Comparison of ENCODE assay signal across 23 cellular contexts in genomic region chr1:119736649-119737039, GRCh38. TPM values are rescaled to one million over a fixed set of nuclear protein-coding genes. Genes with fewer than 3 reads are reported as not detected.
A peak's percentile ranks its signal among the peaks of the same experiment; 100 is the strongest.
DNase-seq lines count a peak whose midpoint lies in the region; ATAC-seq, FAIRE-seq and TF ChIP-seq lines count a peak whose summit lies in the region.
"Had no signal": no experiment of that assay in that cellular context is flagged by ENCODE, and none has a peak within 500 bp of the region (broad histone marks: within the 10 kb centered on the region; RNA-seq: fewer than 3 reads in every experiment).

No MANE protein-coding gene starts in this region.

- no peaks in the 10 kb centered on the region for H3K9me3 ChIP-seq in SJCRH30 (replicated peaks)
- H3K9me3 ChIP-seq in K562 (replicated peaks; ENCODE audit: control insufficient read depth, insufficient read depth, low read depth, low read length): 0 out of 2 replicates have a peak, but pooled peaks cover 6% of the 10 kb centered on the region
- H3K9me3 ChIP-seq in stomach: no peaks in the 10 kb centered on the region
- no peaks in the 10 kb centered on the region for H3K9me3 ChIP-seq in small intestine (ENCODE audit: control insufficient read depth, low read depth)
- H3K9me3 ChIP-seq in esophagus muscularis mucosa: no peaks in the 10 kb centered on the region
- H3K9me3 ChIP-seq: Caco-2 had no signal

- no peak for TF ChIP-seq EP300 in K562 (IDR thresholded peaks at IDR 0.05; ENCODE audit: low read length)
- no peak for TF ChIP-seq EP300 in stomach (IDR thresholded peaks at IDR 0.05)
- no peak for TF ChIP-seq EP300 in esophagus muscularis mucosa (IDR thresholded peaks at IDR 0.05)

- 76% methylated on average over 2 of the region's 2 CpGs for WGBS in K562 (ENCODE audit: insufficient coverage, low coverage, missing lambda C conversion rate)
- WGBS in stomach, 5 donors: 89 to 99% (median 95%) methylated on average over 2 of the region's 2 CpGs
- WGBS in small intestine, 3 donors: 94 to 100% (median 98%) methylated on average over 2 of the region's 2 CpGs
- WGBS in esophagus muscularis mucosa: 95% methylated on average over 2 of the region's 2 CpGs

- H3K9ac ChIP-seq in K562 (ENCODE audit: insufficient read depth in 1 of 2, low read depth in 2 of 2, low read length in 2 of 2): no peak overlapping the region
- H3K9ac ChIP-seq: KMS-11 had no signal

- peaks cover 52% of the 10 kb centered on the region for H4K20me1 ChIP-seq in K562 (replicated peaks; ENCODE audit: control insufficient read depth, insufficient read depth, low read length)

- H3K9me1 ChIP-seq in K562 (ENCODE audit: control insufficient read depth, insufficient read depth, low read length): peaks cover 9% of the 10 kb centered on the region

- peak overlapping the region; percentile 56 for H3K27ac ChIP-seq in SJCRH30
- no peak overlapping the region for H3K27ac ChIP-seq in K562 (ENCODE audit: extremely low read depth, low read depth, low read length)
- H3K27ac ChIP-seq in layer of hippocampus (ENCODE audit: low read depth, low read length): peak overlapping the region; percentile 93
- H3K27ac ChIP-seq in stomach: peak overlapping the region; percentile 40 to 76 (median 52)
- H3K27ac ChIP-seq in small intestine (ENCODE audit: low read depth in 1 of 2, low read length in 1 of 2): no peak overlapping the region
- no peak overlapping the region for H3K27ac ChIP-seq in esophagus muscularis mucosa (replicated peaks in 1 of 4)
- H3K27ac ChIP-seq: KMS-11 had no signal

- DNase-seq in SJCRH30 (no peak), K562 (ENCODE audit: extremely low read depth in 1 of 4, low spot score in 3 of 4) (no peak), stomach (no peak), small intestine (no peak), NCI-H146 (lab: John Stamatoyannopoulos, UW) (no peak), esophagus muscularis mucosa (ENCODE audit: extremely low spot score) (no peak), epidermal melanocyte (ENCODE audit: insufficient read length, low spot score) (no peak)
- DNase-seq: Caco-2; CD4-positive, CD25-positive, alpha-beta regulatory T cell; DMS153; GDM1; H7; HFFc6; MV-4-11; NCI-H187 treated with DMSO at 0.1 percent for 48 hours; NCI-H2227 treated with DMSO at 0.1 percent for 48 hours; NCI-H524; NCI-H82; SHP77 had no signal

- no peak overlapping the region; the same call in 1 of the 2 replicates for H3K4me2 ChIP-seq in K562 (ENCODE audit: insufficient read depth, low read length)
- H3K4me2 ChIP-seq: KMS-11 had no signal

- no peak for TF ChIP-seq RAD21 in K562 (CRISPR knock-in tag; conservative IDR thresholded peaks at IDR 0.05 in 1 of 2, IDR thresholded peaks at IDR 0.05 in 1 of 2)

- intact Hi-C loops in K562 (cut with micrococcal nuclease): loop anchor here (2.0 kb wide), 1 partner anchor 24 kb away; no protein-coding TSS in a partner anchor
- intact Hi-C loops in stomach (cut with DNase I; ENCODE audit: low total_unique reads): no loop called here
- intact Hi-C loops in esophagus muscularis mucosa (cut with DNase I): no loop called here

- TF ChIP-seq POLR2A in K562 (conservative IDR thresholded peaks at IDR 0.05) (no peak), stomach (IDR thresholded peaks at IDR 0.05) (no peak), esophagus muscularis mucosa (IDR thresholded peaks at IDR 0.05; ENCODE audit: low read depth) (no peak)

- ATAC-seq in K562: peak; percentile 1; the same call in 1 of the 3 replicates

- POLR2A ChIA-PET in K562 (lab: Yijun Ruan, JAX): interaction anchor here (0.6 to 2.1 kb wide), 3 partner anchors 8 to 90 kb away, joined by 3 to 11 read pairs (median 10); no protein-coding TSS in a partner anchor

- no peaks in the 10 kb centered on the region for H3K79me2 ChIP-seq in K562 (ENCODE audit: control insufficient read depth, insufficient read depth, low read length)

- CTCF ChIA-PET in K562 (lab: Yijun Ruan, JAX; ENCODE audit: low intra/inter-chr PET ratio): no interaction called here

- in situ Hi-C loops in K562 (cut with MboI): no loop called here

- H3K36me3 ChIP-seq in SJCRH30 (peaks cover 38% of the 10 kb centered on the region), K562 (ENCODE audit: control insufficient read depth, insufficient read depth, low read length) (peaks cover 11% of the 10 kb centered on the region; the same call in 1 of the 3 replicates), stomach (peaks cover 0 to 63% (median 35%) of the 10 kb centered on the region in 4 donors), small intestine (ENCODE audit: control insufficient read depth in 2 of 2, insufficient read depth in 2 of 2, low read length in 2 of 2) (no peaks in the 10 kb centered on the region), esophagus muscularis mucosa (peaks cover 0 to 38% (median 19%) of the 10 kb centered on the region in 4 donors)

- no TSS peak for BruUV-seq in K562 (replicated peaks; lab: Mats Ljungman, UMichigan)

- TF ChIP-seq CTCF in K562 (IDR thresholded peaks at IDR 0.05 in 2 of 3, conservative IDR thresholded peaks at IDR 0.05 in 1 of 3; ENCODE audit: insufficient read depth in 2 of 3, low read depth in 1 of 3, low read length in 3 of 3): no peak
- no peak for TF ChIP-seq CTCF in stomach (IDR thresholded peaks at IDR 0.05)
- no peak for TF ChIP-seq CTCF in esophagus muscularis mucosa (IDR thresholded peaks at IDR 0.05)

- no peak for FAIRE-seq in K562 (lab: Jason Lieb, UNC)
- FAIRE-seq in small intestine (lab: Jason Lieb, UNC): no peak

- H3K4me3 ChIP-seq in SJCRH30 (no peak overlapping the region), K562 (no peak overlapping the region), stomach (no peak overlapping the region), small intestine (ENCODE audit: low read depth in 1 of 2, low read length in 2 of 2) (no peak overlapping the region), esophagus muscularis mucosa (no peak overlapping the region)

- H3K27me3 ChIP-seq in SJCRH30 (no peaks in the 10 kb centered on the region), K562 (ENCODE audit: control insufficient read depth in 2 of 2, insufficient read depth in 2 of 2, low read length in 2 of 2) (no peaks in the 10 kb centered on the region; a peak in 1 of 5 replicates), layer of hippocampus (ENCODE audit: control insufficient read depth, insufficient read depth, low read length) (no peaks in the 10 kb centered on the region), stomach (no peaks in the 10 kb centered on the region), small intestine (ENCODE audit: control insufficient read depth in 2 of 2, insufficient read depth in 2 of 2, low read length in 2 of 2) (no peaks in the 10 kb centered on the region), esophagus muscularis mucosa (no peaks in the 10 kb centered on the region)

- H3K4me1 ChIP-seq in SJCRH30 (peaks cover 12% of the 10 kb centered on the region), K562 (replicated peaks in 1 of 2; ENCODE audit: control insufficient read depth in 2 of 2, insufficient read depth in 2 of 2, low read length in 2 of 2) (peaks cover 11 to 14% of the 10 kb centered on the region in 2 experiments), stomach (peaks cover 17 to 34% (median 29%) of the 10 kb centered on the region in 4 donors), small intestine (ENCODE audit: control insufficient read depth in 2 of 2, insufficient read depth in 1 of 2, low read depth in 1 of 2, low read length in 1 of 2) (no peaks in the 10 kb centered on the region), esophagus muscularis mucosa (peaks cover 1 to 14% (median 9%) of the 10 kb centered on the region in 4 donors)
- H3K4me1 ChIP-seq: Caco-2 had no signal

- no peak overlapping the region for H2AFZ ChIP-seq in K562 (ENCODE audit: low read depth, low read length)

RNA-seq across cellular contexts. Expression of gene PHGDH, which starts 24.9 kb away (rescaled TPM):
- 148 and 160 TPM in 2 replicates for total RNA-seq in SJCRH30 (2014; rRNA removed; shearing (Covaris generic))
- total RNA-seq in K562 (2011; cell fraction: chromatin; rRNA removed; ENCODE audit: low replicate concordance): 36.0 and 39.7 TPM in 2 replicates
- 29.1 and 29.2 TPM in 2 replicates for total RNA-seq in K562 (2011; cell fraction: nucleolus; rRNA removed)
- 31.7 TPM in 2 replicates for total RNA-seq in K562 (2011; cell fraction: nucleoplasm; rRNA removed)
- total RNA-seq in K562 (2014; rRNA removed) (59.3 and 65.5 TPM in 2 replicates), K562 (2014; rRNA removed; fragmentation: Illumina TruSeq; extraction: Trizol) (36.2 and 36.8 TPM in 2 replicates), K562 (2015; rRNA removed; fragmentation: Illumina TruSeq; extraction: Trizol) (12.1 and 12.9 TPM in 2 replicates), K562 (2021) (61.6 and 78.8 TPM in 2 replicates), stomach (10 to 100 TPM in 4 of 5 donors, 1 to 10 TPM in 1; 2.3 to 33.0 (median 21.3) TPM), esophagus muscularis mucosa (10 to 100 TPM; 20.3 to 42.7 (median 21.9) TPM)
- polyA plus RNA-seq in K562 (2011; rRNA removed) (6.7 and 25.1 TPM in 2 replicates), K562 (2014; fragmentation: Illumina TruSeq; extraction: Trizol) (57.9 and 63.6 TPM in 2 replicates), K562 (2014; fragmentation: Nextera tagmentation; extraction: Ambion mirVana) (10 to 100 TPM in 1 of 2 experiments, 1 to 10 TPM in 1; 8.6 to 14.7 TPM), K562 (2014; rRNA removed) (71.5 and 84.2 TPM in 2 replicates), stomach (10 to 100 TPM; 27.8 to 45.8 (median 29.5) TPM), small intestine (10 to 100 TPM in 1 of 3 donors, 1 to 10 TPM in 2; 1.3 to 73.5 (median 4.9) TPM)
- polyA plus RNA-seq in K562 (2011; cell fraction: cytosol; rRNA removed): 7.6 and 14.9 TPM in 2 replicates
- polyA plus RNA-seq in K562 (2011; cell fraction: nucleus; rRNA removed): 12.3 and 25.6 TPM in 2 replicates
- polyA plus RNA-seq in K562 (2012): 40.8 and 809 TPM in 2 replicates
- polyA minus RNA-seq in K562 (2011; rRNA and poly(A)+ RNA removed): 11.2 and 33.6 TPM in 2 replicates
- polyA minus RNA-seq in K562 (2011; cell fraction: cytosol; rRNA and poly(A)+ RNA removed): 5.7 and 28.2 TPM in 2 replicates
- 7.8 and 23.7 TPM in 2 replicates for polyA minus RNA-seq in K562 (2011; cell fraction: nucleus; rRNA and poly(A)+ RNA removed)

RNA-seq across cellular contexts. Expression of gene HMGCS2, which starts 32.1 kb away (rescaled TPM):
- not detected in 2 replicates for total RNA-seq in SJCRH30 (2014; rRNA removed; shearing (Covaris generic))
- not detected in 2 replicates for total RNA-seq in K562 (2011; cell fraction: chromatin; rRNA removed; ENCODE audit: low replicate concordance)
- not detected in 2 replicates for total RNA-seq in K562 (2011; cell fraction: nucleolus; rRNA removed)
- total RNA-seq in K562 (2011; cell fraction: nucleoplasm; rRNA removed): not detected in 2 replicates
- not detected in 2 replicates for total RNA-seq in K562 (2014; rRNA removed)
- not detected in 2 replicates for total RNA-seq in K562 (2014; rRNA removed; fragmentation: Illumina TruSeq; extraction: Trizol)
- total RNA-seq in K562 (2015; rRNA removed; fragmentation: Illumina TruSeq; extraction: Trizol): not detected in 2 replicates
- 0.13 and 0.18 TPM in 2 replicates for total RNA-seq in K562 (2021)
- not detected in 2 replicates for polyA plus RNA-seq in K562 (2011; rRNA removed)
- polyA plus RNA-seq in K562 (2011; cell fraction: cytosol; rRNA removed): not detected in 2 replicates
- not detected in 2 replicates for polyA plus RNA-seq in K562 (2011; cell fraction: nucleus; rRNA removed)
- polyA plus RNA-seq in K562 (2012): not detected in 2 replicates
- not detected in 2 replicates for polyA plus RNA-seq in K562 (2014; fragmentation: Illumina TruSeq; extraction: Trizol)
- not detected for polyA plus RNA-seq in K562 (2014; fragmentation: Nextera tagmentation; extraction: Ambion mirVana)
- polyA plus RNA-seq in K562 (2014; rRNA removed): not detected in 2 replicates
- polyA minus RNA-seq in K562 (2011; rRNA and poly(A)+ RNA removed): not detected in 2 replicates
- polyA minus RNA-seq in K562 (2011; cell fraction: cytosol; rRNA and poly(A)+ RNA removed): not detected in 2 replicates
- not detected in 2 replicates for polyA minus RNA-seq in K562 (2011; cell fraction: nucleus; rRNA and poly(A)+ RNA removed)
- 100 to 1,000 TPM in 2 of 5 donors, 10 to 100 TPM in 3; 10.3 to 203 (median 74.1) TPM for total RNA-seq in stomach
- 10 to 100 TPM in 2 of 3 donors, 1 to 10 TPM in 1; 2.5 to 83.4 (median 26.2) TPM for polyA plus RNA-seq in stomach
- polyA plus RNA-seq in small intestine: 10 to 100 TPM in 2 of 3 donors, 1 to 10 TPM in 1; 8.3 to 36.2 (median 14.6) TPM
- 1 to 10 TPM in 1 of 4 donors, under 1 TPM in 1, not detected in 2; 0.83 to 1.1 TPM for total RNA-seq in esophagus muscularis mucosa
- total RNA-seq: CD4-positive, CD25-positive, alpha-beta regulatory T cell; Daoy; H7; HFFc6; RPMI7951 had no signal
- polyA plus RNA-seq: CD4-positive, CD25-positive, alpha-beta regulatory T cell had no signal

Comparison
In these comparisons a context has a peak if more than half of its experiments do, and no peak if none do; other contexts are left out.
1. H3K27ac ChIP-seq: peak in SJCRH30 (single experiment), layer of hippocampus (single experiment) and stomach (5 of 5); none in K562 (single experiment), small intestine (0 of 2) and esophagus muscularis mucosa (0 of 4).
2. RNA of gene HMGCS2, which starts 32.1 kb away (total RNA-seq): 10.3 to 203 TPM in stomach; 0.83 to 1.1 TPM in esophagus muscularis mucosa, not detected in SJCRH30 and 0.13 to 0.18 TPM in K562; every median in the first group is over 4 times any median in the second.